In genomic region chr1:200226268-200226968, GRCh38 we compare ENCODE assay signal across 8 cellular contexts.
A peak's percentile ranks its signal among the peaks of the same experiment; 100 is the strongest.
DNase-seq lines count a peak whose midpoint lies in the region; ATAC-seq, FAIRE-seq and TF ChIP-seq lines count a peak whose summit lies in the region.

No MANE protein-coding gene starts in this region.

- H3K9me3 Mint-ChIP-seq in activated naive CD8-positive, alpha-beta T cell treated with anti-CD3 and anti-CD28 coated beads for 36 hours = no peaks in the 10 kb centered on the region
- H3K9me3 Mint-ChIP-seq in neural progenitor cell = no peaks in the 10 kb centered on the region

- H3K4me1 ChIP-seq in OCI-LY7 (ENCODE audit: insufficient read depth, low read length, poor library complexity, severe bottlenecking) (peaks cover 12% of the 10 kb centered on the region), neural progenitor cell (peaks cover 14% of the 10 kb centered on the region)

- H3K36me3 Mint-ChIP-seq in activated naive CD8-positive, alpha-beta T cell treated with anti-CD3 and anti-CD28 coated beads for 36 hours = peaks cover 3% of the 10 kb centered on the region
- no peaks in the 10 kb centered on the region for H3K36me3 Mint-ChIP-seq in neural progenitor cell

- intact Hi-C loops in OCI-LY7 (cut with micrococcal nuclease; ENCODE audit: unreplicated experiment) = no loop called here

- H3K4me2 ChIP-seq in OCI-LY7 (ENCODE audit: low read length) (peak overlapping the region; percentile 17; the same call in 1 of the 2 replicates), neural progenitor cell (peak overlapping the region; percentile 32)

- H3K4me3 Mint-ChIP-seq in activated naive CD8-positive, alpha-beta T cell treated with anti-CD3 and anti-CD28 coated beads for 36 hours = peak overlapping the region; percentile 45
- no peak overlapping the region for H3K4me3 Mint-ChIP-seq in neural progenitor cell

- H3K27me3 ChIP-seq in neural progenitor cell = no peaks in the 10 kb centered on the region

- no peaks in the 10 kb centered on the region for H3K9me3 ChIP-seq in OCI-LY7 (ENCODE audit: low read length)
- H3K9me3 ChIP-seq in neural progenitor cell (ENCODE audit: low read depth) = no peaks in the 10 kb centered on the region

- H3K4me3 ChIP-seq in OCI-LY7 (ENCODE audit: low read depth, low read length, poor library complexity, severe bottlenecking) (no peak overlapping the region), neural progenitor cell (no peak overlapping the region)

- peak overlapping the region; percentile 80 for H2AFZ ChIP-seq in OCI-LY7 (ENCODE audit: low read length)
- H2AFZ ChIP-seq in neural progenitor cell (replicated peaks) = peak overlapping the region; percentile 91

- no peak for ATAC-seq in GM18517 (IDR thresholded peaks at IDR 0.05; ENCODE audit: unreplicated experiment)

- H3K9ac ChIP-seq in neural progenitor cell = no peak overlapping the region

- no peaks in the 10 kb centered on the region for H3K9me2 ChIP-seq in OCI-LY7 (ENCODE audit: insufficient read depth, low read length)

- no peaks in the 10 kb centered on the region for H3K79me2 ChIP-seq in OCI-LY7 (ENCODE audit: insufficient read depth, low read depth, low read length)
- H3K79me2 ChIP-seq in neural progenitor cell (ENCODE audit: low read depth) = no peaks in the 10 kb centered on the region

- no peak overlapping the region for H3K27ac ChIP-seq in OCI-LY7 (ENCODE audit: low read depth, low read length, poor library complexity, severe bottlenecking)
- H3K27ac ChIP-seq in neural progenitor cell = no peak overlapping the region

- H4K20me1 ChIP-seq in OCI-LY7 (ENCODE audit: insufficient read depth, low read length) = no peaks in the 10 kb centered on the region
- no peaks in the 10 kb centered on the region for H4K20me1 ChIP-seq in neural progenitor cell (ENCODE audit: low read depth)

- POLR2A ChIA-PET in OCI-LY7 (lab: Charles Lee) = interaction anchor here (0.7 to 1.1 kb wide), 2 partner anchors 10 to 17 kb away, joined by 3 to 4 read pairs; no protein-coding TSS in a partner anchor

- DNase-seq in CMK (ENCODE audit: low read depth) (peak; percentile 72), OCI-LY7 (ENCODE audit: low spot score) (peak; percentile 22), neural progenitor cell (ENCODE audit: low spot score) (peak; percentile 17), COR-L47 (lab: John Stamatoyannopoulos, UW) (no peak), NCI-H128 (lab: John Stamatoyannopoulos, UW; ENCODE audit: unreplicated experiment) (no peak), D721Med (ENCODE audit: insufficient read length, low spot score) (no peak)
- no peak for DNase-seq in activated naive CD8-positive, alpha-beta T cell treated with anti-CD3 and anti-CD28 coated beads for 36 hours

- no peaks in the 10 kb centered on the region for H3K36me3 ChIP-seq in OCI-LY7 (ENCODE audit: insufficient read depth, low read length)
- no peaks in the 10 kb centered on the region for H3K36me3 ChIP-seq in neural progenitor cell

- CTCF ChIA-PET in OCI-LY7 (lab: Charles Lee; ENCODE audit: unreplicated experiment) = interaction anchor here (0.9 kb wide), 1 partner anchor 71 kb away, joined by 3 read pairs; no protein-coding TSS in a partner anchor

- TF ChIP-seq CTCF in OCI-LY7 (conservative IDR thresholded peaks at IDR 0.05; ENCODE audit: low read length) (no peak), neural progenitor cell (IDR thresholded peaks at IDR 0.05) (no peak), D721Med (IDR thresholded peaks at IDR 0.05; ENCODE audit: insufficient read depth, missing control alignments) (no peak)

- H3K27ac Mint-ChIP-seq in activated naive CD8-positive, alpha-beta T cell treated with anti-CD3 and anti-CD28 coated beads for 36 hours = peak overlapping the region; percentile 6
- peak overlapping the region; percentile 29 for H3K27ac Mint-ChIP-seq in neural progenitor cell

- FAIRE-seq in D721Med (lab: Jason Lieb, UNC) = no peak

- BruUV-seq in OCI-LY7 (replicated peaks; lab: Mats Ljungman, UMichigan) = no TSS peak

- peaks cover 11% of the 10 kb centered on the region for H3K27me3 Mint-ChIP-seq in activated naive CD8-positive, alpha-beta T cell treated with anti-CD3 and anti-CD28 coated beads for 36 hours
- H3K27me3 Mint-ChIP-seq in neural progenitor cell (ENCODE audit: insufficient read depth, low read depth) = peaks cover 4% of the 10 kb centered on the region

- no peaks in the 10 kb centered on the region for H3F3A ChIP-seq in neural progenitor cell (ENCODE audit: low read depth)

- H3K4me1 Mint-ChIP-seq in activated naive CD8-positive, alpha-beta T cell treated with anti-CD3 and anti-CD28 coated beads for 36 hours = peaks cover 14% of the 10 kb centered on the region
- H3K4me1 Mint-ChIP-seq in neural progenitor cell = peaks cover 40% of the 10 kb centered on the region

Comparison
In these comparisons a context has a peak if more than half of its experiments do, and no peak if none do; other contexts are left out.
1. DNase-seq: peak in CMK (single experiment), OCI-LY7 (single experiment) and neural progenitor cell (single experiment); none in activated naive CD8-positive, alpha-beta T cell treated with anti-CD3 and anti-CD28 coated beads for 36 hours (single experiment), COR-L47 (single experiment), NCI-H128 (single experiment) and D721Med (single experiment).